Comparison of ENCODE assay signal across 9 cellular contexts in genomic region chr18:58362027-58362575, GRCh38.
A peak's percentile ranks its signal among the peaks of the same experiment; 100 is the strongest.
DNase-seq lines count a peak whose midpoint lies in the region; TF ChIP-seq lines count a peak whose summit lies in the region.
"Had no signal": no experiment of that assay in that cellular context is flagged by ENCODE, and none has a peak within 500 bp of the region (broad histone marks: within the 10 kb centered on the region; RNA-seq: fewer than 3 reads in every experiment).

No MANE protein-coding gene starts in this region.

- no peak for TF ChIP-seq CTCF in epithelial cell of proximal tubule (conservative IDR thresholded peaks at IDR 0.05; ENCODE audit: low read depth, low read length)
- no peak for TF ChIP-seq CTCF in neural progenitor cell (IDR thresholded peaks at IDR 0.05)
- no peak for TF ChIP-seq CTCF in GM10266 (IDR thresholded peaks at IDR 0.05; ENCODE audit: control insufficient read depth, insufficient read depth, low read depth, missing control alignments)

- H4K20me1 ChIP-seq in neural progenitor cell (ENCODE audit: low read depth), result no peaks in the 10 kb centered on the region

- no peaks in the 10 kb centered on the region for H3K9me3 Mint-ChIP-seq in neural progenitor cell
- H3K9me3 Mint-ChIP-seq: activated B cell treated with CpG ODN at 0.5 μM for 24 hours had no signal

- peak overlapping the region; percentile 14 for H3K27ac Mint-ChIP-seq in neural progenitor cell
- H3K27ac Mint-ChIP-seq: activated B cell treated with CpG ODN at 0.5 μM for 24 hours had no signal

- no peak overlapping the region for H3K27ac ChIP-seq in neural progenitor cell

- H3K27me3 Mint-ChIP-seq in neural progenitor cell (ENCODE audit: insufficient read depth, low read depth), result peaks cover 2% of the 10 kb centered on the region
- H3K27me3 Mint-ChIP-seq: activated B cell treated with CpG ODN at 0.5 μM for 24 hours had no signal

- H3K9me3 ChIP-seq in neural progenitor cell (ENCODE audit: low read depth), result no peaks in the 10 kb centered on the region

- no peaks in the 10 kb centered on the region for H3K4me1 ChIP-seq in neural progenitor cell

- no peak overlapping the region for H3K4me3 Mint-ChIP-seq in neural progenitor cell
- H3K4me3 Mint-ChIP-seq: activated B cell treated with CpG ODN at 0.5 μM for 24 hours had no signal

- no peaks in the 10 kb centered on the region for H3F3A ChIP-seq in neural progenitor cell (ENCODE audit: low read depth)

- no peak overlapping the region for H2AFZ ChIP-seq in neural progenitor cell (replicated peaks)

- no peak overlapping the region for H3K4me2 ChIP-seq in neural progenitor cell

- DNase-seq in AG08396 (ENCODE audit: low spot score), result peak; percentile 79
- peak; percentile 11 for DNase-seq in OCI-M1 (lab: John Stamatoyannopoulos, UW)
- DNase-seq in epithelial cell of proximal tubule (ENCODE audit: low read depth), result peak; percentile 63
- DNase-seq in neural progenitor cell (ENCODE audit: low spot score), result no peak
- no peak for DNase-seq in AML-193 (lab: John Stamatoyannopoulos, UW)
- DNase-seq in RPMI8226, result no peak
- DNase-seq in NCI-H2029 treated with DMSO at 0.1 percent for 48 hours (lab: John Stamatoyannopoulos, UW), result no peak
- no peak for DNase-seq in GM10266 (ENCODE audit: extremely low spot score)
- DNase-seq: activated B cell treated with CpG ODN at 0.5 μM for 24 hours had no signal

- H3K9ac ChIP-seq in neural progenitor cell, result no peak overlapping the region

- peaks cover 4% of the 10 kb centered on the region for H3K36me3 ChIP-seq in neural progenitor cell

- no peaks in the 10 kb centered on the region for H3K27me3 ChIP-seq in neural progenitor cell

- H3K4me1 Mint-ChIP-seq in neural progenitor cell, result peaks cover 18% of the 10 kb centered on the region
- H3K4me1 Mint-ChIP-seq: activated B cell treated with CpG ODN at 0.5 μM for 24 hours had no signal

- no peaks in the 10 kb centered on the region for H3K79me2 ChIP-seq in neural progenitor cell (ENCODE audit: low read depth)

- H3K4me3 ChIP-seq in epithelial cell of proximal tubule (ENCODE audit: low read depth, low read length) (no peak overlapping the region), neural progenitor cell (no peak overlapping the region)

- H3K36me3 Mint-ChIP-seq in neural progenitor cell, result peaks cover 15% of the 10 kb centered on the region

Comparison
In these comparisons a context has a peak if more than half of its experiments do, and no peak if none do; other contexts are left out.
1. DNase-seq: peak in AG08396 (single experiment), OCI-M1 (single experiment) and epithelial cell of proximal tubule (single experiment); none in neural progenitor cell (single experiment), AML-193 (0 of 2), RPMI8226 (single experiment), NCI-H2029 treated with DMSO at 0.1 percent for 48 hours (single experiment) and GM10266 (single experiment).